In genomic region chr2:121595012-121595891, GRCh38 we compare ENCODE assay signal across 8 cellular contexts. TPM values are rescaled to one million over a fixed set of nuclear protein-coding genes. Genes with fewer than 3 reads are reported as not detected.
DNase-seq lines count a peak whose midpoint lies in the region; ATAC-seq and TF ChIP-seq lines count a peak whose summit lies in the region.

No MANE protein-coding gene starts in this region.

- H3K9me3 ChIP-seq in A673 (ENCODE audit: low read depth, low read length, poor library complexity, severe bottlenecking) (no peaks in the 10 kb centered on the region), Panc1 (ENCODE audit: control insufficient read depth, insufficient read depth, low read depth, low read length) (no peaks in the 10 kb centered on the region)

- intact Hi-C loops in A673 (cut with micrococcal nuclease; ENCODE audit: unreplicated experiment), result loop anchor here (10.0 kb wide), 1 partner anchor 120 kb away; no protein-coding TSS in a partner anchor
- intact Hi-C loops in Panc1 (cut with micrococcal nuclease; ENCODE audit: unreplicated experiment), result loop anchor here (5.0 kb wide), 2 partner anchors 52 to 122 kb away; partner anchors contain the start of gene CLASP1
- intact Hi-C loops in lower leg skin (cut with DNase I; ENCODE audit: low total_unique reads), result no loop called here

- 64 to 71% methylated on average over 6 of the region's 6 CpGs for WGBS in lower leg skin, 2 donors

- POLR2A ChIA-PET in A673 (lab: Charles Lee; ENCODE audit: low non-redundant PET) (no interaction called here), Panc1 (lab: Charles Lee) (no interaction called here)

- CTCF ChIA-PET in A673 (lab: Charles Lee) (no interaction called here), Panc1 (lab: Charles Lee) (no interaction called here)

- in situ Hi-C loops in Panc1 (cut with HindIII; ENCODE audit: low pct_unique_long_range_greater_than_20kb, low sequenced_read_pairs), result no loop called here

- TF ChIP-seq POLR2A in lower leg skin (IDR thresholded peaks at IDR 0.05), result no peak

- H3K4me3 ChIP-seq in A673 (ENCODE audit: low read depth, low read length, poor library complexity, severe bottlenecking), result no peak overlapping the region
- no peak overlapping the region for H3K4me3 ChIP-seq in Panc1 (ENCODE audit: low read depth in 2 of 2, low read length in 2 of 2)
- H3K4me3 ChIP-seq in lower leg skin (ENCODE audit: low read depth, poor library complexity, severe bottlenecking), result no peak overlapping the region

- DNase-seq in A673 (ENCODE audit: low spot score), result no peak
- DNase-seq in Panc1 (ENCODE audit: low read depth, low spot score), result no peak
- no peak for DNase-seq in left lobe of liver (ENCODE audit: low spot score)
- no peak for DNase-seq in lower leg skin (ENCODE audit: low spot score in 2 of 2)
- DNase-seq in activated T-cell treated with anti-CD3 and anti-CD28 coated beads for 4 hours, result no peak

- TF ChIP-seq CTCF in A673 (conservative IDR thresholded peaks at IDR 0.05; ENCODE audit: low read depth, low read length), result no peak
- no peak for TF ChIP-seq CTCF in Panc1 (IDR thresholded peaks at IDR 0.05)
- TF ChIP-seq CTCF in lower leg skin (IDR thresholded peaks at IDR 0.05), result no peak

- H3K27me3 ChIP-seq in A673 (replicated peaks; ENCODE audit: insufficient read depth, low read depth, low read length, poor library complexity), result no peaks in the 10 kb centered on the region
- H3K27me3 ChIP-seq in Panc1 (ENCODE audit: control insufficient read depth, insufficient read depth, low read length), result no peaks in the 10 kb centered on the region

- H3K4me1 ChIP-seq in A673 (ENCODE audit: insufficient read depth, low read length, poor library complexity, severe bottlenecking) (peaks cover 19% of the 10 kb centered on the region), Panc1 (ENCODE audit: control insufficient read depth, insufficient read depth, low read length) (peaks cover 12% of the 10 kb centered on the region; the same call in 1 of the 2 replicates)

- H3K36me3 ChIP-seq in A673 (ENCODE audit: insufficient read depth, low read length, poor library complexity, severe bottlenecking), result no peaks in the 10 kb centered on the region
- H3K36me3 ChIP-seq in Panc1 (ENCODE audit: control insufficient read depth, insufficient read depth, low read length), result no peaks in the 10 kb centered on the region

- TSS peak; percentile 4 for BruUV-seq in A673 (replicated peaks; lab: Mats Ljungman, UMichigan)
- TSS peak; percentile 37 for BruUV-seq in Panc1 (replicated peaks; lab: Mats Ljungman, UMichigan)

- peak; percentile 46 for ATAC-seq in GM18861 (IDR thresholded peaks at IDR 0.05; ENCODE audit: unreplicated experiment)
- ATAC-seq in Panc1, result no peak
- ATAC-seq in left lobe of liver, result peak; percentile 48
- ATAC-seq in HG02798 (IDR thresholded peaks at IDR 0.05; ENCODE audit: poor library complexity, unreplicated experiment), result no peak
- no peak for ATAC-seq in HG03378 (IDR thresholded peaks at IDR 0.05; ENCODE audit: unreplicated experiment)

- peak overlapping the region; percentile 6 for H3K27ac ChIP-seq in A673 (ENCODE audit: low read depth, low read length, poor library complexity, severe bottlenecking)
- H3K27ac ChIP-seq in Panc1 (ENCODE audit: low read length), result peak overlapping the region; percentile 55; the same call in 1 of the 2 replicates

RNA-seq across cellular contexts. Expression of gene CLASP1, which starts 54.0 kb away (rescaled TPM):
- total RNA-seq in A673 (2021) (69.1 and 77.4 TPM in 2 replicates), Panc1 (2021; ENCODE audit: unreplicated experiment) (49.2 TPM), left lobe of liver (28.3 TPM), lower leg skin (10 to 100 TPM; 56.8 to 88.4 (median 69.0) TPM)
- polyA plus RNA-seq in Panc1 (2012; ENCODE audit: insufficient read length), result 22.2 TPM

Comparison
In these comparisons a context has a peak if more than half of its experiments do, and no peak if none do; other contexts are left out.
1. ATAC-seq: peak in GM18861 (single experiment) and left lobe of liver (single experiment); none in Panc1 (single experiment), HG02798 (single experiment) and HG03378 (single experiment).